Comparison of ENCODE assay signal across 2 cellular contexts in the genomic region with DNA sequence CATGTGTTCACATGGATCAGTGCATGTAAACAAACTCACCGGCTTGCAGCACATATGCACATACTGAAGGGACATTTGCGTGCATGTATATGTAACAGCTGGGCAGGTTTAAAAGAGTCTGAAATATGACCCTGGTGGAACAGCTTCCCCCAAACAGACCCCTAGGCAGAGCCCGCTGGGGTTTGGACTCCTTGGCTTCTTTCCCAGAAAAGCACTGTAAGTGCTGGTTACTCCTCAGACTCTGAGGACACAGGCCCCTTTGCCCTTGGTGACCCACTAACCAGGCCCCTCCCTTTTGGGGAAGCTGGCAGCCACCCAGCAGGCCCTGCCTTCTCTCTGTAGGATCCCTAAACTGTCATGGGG.
TF ChIP-seq lines count a peak whose summit lies in the region.

No MANE protein-coding gene starts in this region.

TF ChIP-seq in HEK293, 187 proteins besides CTCF, POLR2A, EP300 and RAD21 (continued from another document and continues in another):
- TF ChIP-seq, protein P1, sequence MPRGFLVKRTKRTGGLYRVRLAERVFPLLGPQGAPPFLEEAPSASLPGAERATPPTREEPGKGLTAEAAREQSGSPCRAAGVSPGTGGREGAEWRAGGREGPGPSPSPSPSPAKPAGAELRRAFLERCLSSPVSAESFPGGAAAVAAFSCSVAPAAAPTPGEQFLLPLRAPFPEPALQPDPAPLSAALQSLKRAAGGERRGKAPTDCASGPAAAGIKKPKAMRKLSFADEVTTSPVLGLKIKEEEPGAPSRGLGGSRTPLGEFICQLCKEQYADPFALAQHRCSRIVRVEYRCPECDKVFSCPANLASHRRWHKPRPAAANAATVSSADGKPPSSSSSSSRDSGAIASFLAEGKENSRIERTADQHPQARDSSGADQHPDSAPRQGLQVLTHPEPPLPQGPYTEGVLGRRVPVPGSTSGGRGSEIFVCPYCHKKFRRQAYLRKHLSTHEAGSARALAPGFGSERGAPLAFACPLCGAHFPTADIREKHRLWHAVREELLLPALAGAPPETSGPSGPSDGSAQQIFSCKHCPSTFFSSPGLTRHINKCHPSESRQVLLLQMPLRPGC (tag by site-specific recombination; IDR thresholded peaks at IDR 0.05), result no peak
- TF ChIP-seq ZNF2 (tag by site-specific recombination; IDR thresholded peaks at IDR 0.05) (no peak), ZSCAN16 (tag by site-specific recombination; IDR thresholded peaks at IDR 0.05) (no peak), ZIC2 (tag by site-specific recombination; IDR thresholded peaks at IDR 0.05) (peak; percentile 83), ZNF18 (tag by site-specific recombination; IDR thresholded peaks at IDR 0.05) (0 out of 2 replicates have a peak, but pooled peaks have one; percentile 50), TCF7L2 (IDR thresholded peaks at IDR 0.05; ENCODE audit: borderline replicate concordance, low read depth, low read length) (no peak), ZNF404 (tag by site-specific recombination; IDR thresholded peaks at IDR 0.05) (no peak), ZNF274 (IDR thresholded peaks at IDR 0.05; ENCODE audit: low read length) (no peak), ZNF274 (tag by site-specific recombination; IDR thresholded peaks at IDR 0.05; ENCODE audit: borderline replicate concordance) (no peak), ZNF785 (tag by site-specific recombination; IDR thresholded peaks at IDR 0.05) (no peak), SP7 (tag by site-specific recombination; IDR thresholded peaks at IDR 0.05) (peak; percentile 42; the same call in 1 of the 2 replicates), IKZF3 (tag by site-specific recombination; IDR thresholded peaks at IDR 0.05) (no peak), ZNF341 (tag by site-specific recombination; IDR thresholded peaks at IDR 0.05; ENCODE audit: low read depth) (peak; percentile 92), ZNF391 (tag by site-specific recombination; IDR thresholded peaks at IDR 0.05; ENCODE audit: borderline replicate concordance, low read depth) (no peak), ZBTB48 (tag by site-specific recombination; IDR thresholded peaks at IDR 0.05) (peak; percentile 92), EGR2 (tag by site-specific recombination; IDR thresholded peaks at IDR 0.05; ENCODE audit: low read depth) (no peak), RBAK (tag by site-specific recombination; IDR thresholded peaks at IDR 0.05) (no peak), PRDM10 (tag by site-specific recombination; IDR thresholded peaks at IDR 0.05) (peak; percentile 68)
- TF ChIP-seq, protein P2, sequence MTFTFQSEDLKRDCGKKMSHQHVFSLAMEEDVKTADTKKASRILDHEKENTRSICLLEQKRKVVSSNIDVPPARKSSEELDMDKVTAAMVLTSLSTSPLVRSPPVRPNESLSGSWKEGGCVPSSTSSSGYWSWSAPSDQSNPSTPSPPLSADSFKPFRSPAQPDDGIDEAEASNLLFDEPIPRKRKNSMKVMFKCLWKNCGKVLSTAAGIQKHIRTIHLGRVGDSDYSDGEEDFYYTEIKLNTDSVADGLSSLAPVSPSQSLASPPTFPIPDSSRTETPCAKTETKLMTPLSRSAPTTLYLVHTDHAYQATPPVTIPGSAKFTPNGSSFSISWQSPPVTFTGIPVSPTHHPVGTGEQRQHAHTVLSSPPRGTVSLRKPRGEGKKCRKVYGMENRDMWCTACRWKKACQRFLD (tag by site-specific recombination; IDR thresholded peaks at IDR 0.05), result no peak
- TF ChIP-seq, protein P3, sequence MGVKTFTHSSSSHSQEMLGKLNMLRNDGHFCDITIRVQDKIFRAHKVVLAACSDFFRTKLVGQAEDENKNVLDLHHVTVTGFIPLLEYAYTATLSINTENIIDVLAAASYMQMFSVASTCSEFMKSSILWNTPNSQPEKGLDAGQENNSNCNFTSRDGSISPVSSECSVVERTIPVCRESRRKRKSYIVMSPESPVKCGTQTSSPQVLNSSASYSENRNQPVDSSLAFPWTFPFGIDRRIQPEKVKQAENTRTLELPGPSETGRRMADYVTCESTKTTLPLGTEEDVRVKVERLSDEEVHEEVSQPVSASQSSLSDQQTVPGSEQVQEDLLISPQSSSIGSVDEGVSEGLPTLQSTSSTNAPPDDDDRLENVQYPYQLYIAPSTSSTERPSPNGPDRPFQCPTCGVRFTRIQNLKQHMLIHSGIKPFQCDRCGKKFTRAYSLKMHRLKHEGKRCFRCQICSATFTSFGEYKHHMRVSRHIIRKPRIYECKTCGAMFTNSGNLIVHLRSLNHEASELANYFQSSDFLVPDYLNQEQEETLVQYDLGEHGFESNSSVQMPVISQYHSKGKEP (tag by site-specific recombination; IDR thresholded peaks at IDR 0.05), result peak; percentile 79

TF ChIP-seq in K562, 482 proteins besides CTCF, POLR2A, EP300 and RAD21 (continued from another document):
- TF ChIP-seq NFXL1 (CRISPR knock-in tag; IDR thresholded peaks at IDR 0.05) (no peak), NR2C2 (CRISPR knock-in tag; IDR thresholded peaks at IDR 0.05) (no peak), NR2C2 (tag; IDR thresholded peaks at IDR 0.05) (0 out of 2 replicates have a peak, but pooled peaks have one; percentile 27), ESRRA (IDR thresholded peaks at IDR 0.05; ENCODE audit: borderline replicate concordance, low read depth) (0 out of 2 replicates have a peak, but pooled peaks have one; percentile 18), NFIC (IDR thresholded peaks at IDR 0.05) (peak; percentile 65)
TF ChIP-seq in K562: peak in this region for 5.
